13 cellular contexts compared by ENCODE assay signal in genomic region chr13:72458701-72459100, GRCh38.
A peak's percentile ranks its signal among the peaks of the same experiment; 100 is the strongest.
DNase-seq lines count a peak whose midpoint lies in the region; ATAC-seq and TF ChIP-seq lines count a peak whose summit lies in the region.
"Had no signal": no experiment of that assay in that cellular context is flagged by ENCODE, and none has a peak within 500 bp of the region (broad histone marks: within the 10 kb centered on the region; RNA-seq: fewer than 3 reads in every experiment).

No MANE protein-coding gene starts in this region.

- peak; percentile 53 for ATAC-seq in GM21619 (IDR thresholded peaks at IDR 0.05; ENCODE audit: unreplicated experiment)
- ATAC-seq in left ventricle myocardium superior: no peak

- no peak overlapping the region for H3K27ac ChIP-seq in epithelial cell of prostate
- H3K27ac ChIP-seq: tibial nerve had no signal

- in situ Hi-C loops in GM13977 (cut with MboI; ENCODE audit: low pct_unique_long_range_greater_than_20kb, low sequenced_read_pairs, unreplicated experiment): no loop called here

- intact Hi-C loops in left ventricle myocardium superior (cut with micrococcal nuclease): no loop called here

- DNase-seq in NCI-H2171 treated with DMSO at 0.1 percent for 48 hours (lab: John Stamatoyannopoulos, UW): peak; percentile 86
- DNase-seq in epithelial cell of prostate (ENCODE audit: low read depth, low spot score): peak; percentile 6
- DNase-seq in renal cortical epithelial cell (ENCODE audit: low read depth): peak; percentile 96
- no peak for DNase-seq in NCI-H1417 treated with DMSO at 0.1 percent for 48 hours (lab: John Stamatoyannopoulos, UW)
- DNase-seq in GM13977 (ENCODE audit: low spot score): no peak
- no peak for DNase-seq in left ventricle myocardium superior
- no peak for DNase-seq in NCI-H2227 treated with DMSO at 0.1 percent for 48 hours (lab: John Stamatoyannopoulos, UW)
- DNase-seq: activated CD8-positive, alpha-beta memory T cell treated with anti-CD3 and anti-CD28 coated beads, Interleukin-2, amount 50 U/mL, for 4 hours; amniotic stem cell; nephron progenitor cell; SHP77 treated with DMSO at 0.1 percent for 48 hours had no signal

- TF ChIP-seq CTCF in GM13977 (IDR thresholded peaks at IDR 0.05; ENCODE audit: extremely low read depth, insufficient read depth, missing control alignments): no peak

Comparison
In these comparisons a context has a peak if more than half of its experiments do, and no peak if none do; other contexts are left out.
1. DNase-seq: peak in NCI-H2171 treated with DMSO at 0.1 percent for 48 hours (single experiment), epithelial cell of prostate (single experiment) and renal cortical epithelial cell (single experiment); none in NCI-H1417 treated with DMSO at 0.1 percent for 48 hours (single experiment), GM13977 (single experiment), left ventricle myocardium superior (single experiment) and NCI-H2227 treated with DMSO at 0.1 percent for 48 hours (single experiment).